In the genomic region with DNA sequence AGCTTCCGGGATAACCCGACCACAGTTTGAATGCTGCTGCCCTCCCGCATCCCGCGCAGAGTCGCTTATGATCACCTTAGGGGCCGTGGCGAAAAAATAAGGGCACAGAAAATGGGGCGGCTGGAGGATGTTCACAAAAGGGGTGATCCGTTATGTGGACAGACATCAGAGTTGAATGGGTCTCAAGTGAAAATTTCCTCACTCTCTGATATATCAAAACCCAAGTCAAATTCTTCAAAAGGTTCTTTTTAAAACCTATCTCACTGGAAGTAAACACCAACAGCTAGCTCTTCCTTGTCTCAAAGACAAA, we compare ENCODE assay signal across 8 cellular contexts. TPM values are rescaled to one million over a fixed set of nuclear protein-coding genes. Genes with fewer than 3 reads are reported as not detected.
DNase-seq lines count a peak whose midpoint lies in the region; ATAC-seq and TF ChIP-seq lines count a peak whose summit lies in the region.

No MANE protein-coding gene starts in this region.

- intact Hi-C loops in posterior vena cava (cut with DNase I) = no loop called here

- ATAC-seq in GM18861 (IDR thresholded peaks at IDR 0.05; ENCODE audit: unreplicated experiment) (peak; percentile 6), GM21447 (IDR thresholded peaks at IDR 0.05; ENCODE audit: unreplicated experiment) (no peak), GM19463 (IDR thresholded peaks at IDR 0.05; ENCODE audit: unreplicated experiment) (no peak)

- TF ChIP-seq CTCF in retinal pigment epithelial cell (conservative IDR thresholded peaks at IDR 0.05; ENCODE audit: low read depth, low read length) = no peak

- H3K9me3 ChIP-seq in SJCRH30 (replicated peaks) = no peaks in the 10 kb centered on the region

- peak overlapping the region; percentile 92 for H3K4me3 ChIP-seq in SJCRH30
- peak overlapping the region; percentile 70 for H3K4me3 ChIP-seq in retinal pigment epithelial cell (ENCODE audit: low read length)

- H3K27ac ChIP-seq in SJCRH30 = 0 out of 2 replicates have a peak overlapping the region, but pooled peaks have one; percentile 1

- H3K27me3 ChIP-seq in SJCRH30 = no peaks in the 10 kb centered on the region

- DNase-seq in SJCRH30 (no peak), fibroblast of peridontal ligament (ENCODE audit: extremely low read depth) (peak; percentile 22), retinal pigment epithelial cell (ENCODE audit: low read depth) (no peak), posterior vena cava (ENCODE audit: low spot score) (no peak), NCI-H524 treated with DMSO at 0.1 percent for 48 hours (lab: John Stamatoyannopoulos, UW) (no peak)

- peaks cover 11% of the 10 kb centered on the region for H3K4me1 ChIP-seq in SJCRH30

- H3K36me3 ChIP-seq in SJCRH30 = peaks cover 11% of the 10 kb centered on the region

RNA-seq across cellular contexts. Expression of gene CEP112, which starts 0.4 kb away (rescaled TPM):
- 36.6 and 41.6 TPM in 2 replicates for total RNA-seq in SJCRH30 (2014; rRNA removed; shearing (Covaris generic))
- total RNA-seq in posterior vena cava = 10 to 100 TPM; 27.5 to 33.4 TPM

RNA-seq across cellular contexts. Expression of gene APOH, which starts 36.9 kb away (rescaled TPM):
- total RNA-seq in SJCRH30 (2014; rRNA removed; shearing (Covaris generic)) = not detected in 2 replicates
- under 1 TPM in 1 of 2 donors, not detected in 1; 0.56 TPM for total RNA-seq in posterior vena cava
